ENCODE assay signal across 1 cellular context in genomic region chr1:38004284-38005101, GRCh38.
TF ChIP-seq lines count a peak whose summit lies in the region.

No MANE protein-coding gene starts in this region.

TF ChIP-seq in HCT116, 20 proteins besides CTCF, POLR2A, EP300 and RAD21:
- no peak for TF ChIP-seq ZFX (IDR thresholded peaks at IDR 0.05)
TF ChIP-seq in HCT116: peak in this region for 0.
